In the genomic region with DNA sequence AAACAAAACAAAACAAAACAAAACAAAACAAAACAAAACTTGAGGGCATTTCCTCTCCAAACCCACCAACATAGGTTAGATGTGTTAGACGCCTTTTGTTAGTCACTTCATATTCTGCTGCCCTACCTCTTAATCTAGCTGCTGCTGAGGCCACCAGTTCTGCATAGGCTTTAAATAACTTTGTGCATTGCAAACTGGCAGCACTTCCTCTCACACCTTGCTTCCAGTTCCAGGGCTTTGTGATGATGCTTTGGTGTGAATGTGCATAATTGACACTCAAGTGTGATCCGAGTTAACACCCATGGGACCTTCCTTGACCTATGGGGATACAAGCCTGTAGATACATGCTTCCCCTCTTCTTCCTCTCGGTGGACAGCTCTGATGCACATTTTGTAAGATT, we compare ENCODE assay signal across 23 cellular contexts. TPM values are rescaled to one million over a fixed set of nuclear protein-coding genes. Genes with fewer than 3 reads are reported as not detected.
DNase-seq lines count a peak whose midpoint lies in the region; ATAC-seq and TF ChIP-seq lines count a peak whose summit lies in the region.
"Had no signal": no experiment of that assay in that cellular context is flagged by ENCODE, and none has a peak within 500 bp of the region (broad histone marks: within the 10 kb centered on the region; RNA-seq: fewer than 3 reads in every experiment).

No MANE protein-coding gene starts in this region.

- no peaks in the 10 kb centered on the region for H3K27me3 Mint-ChIP-seq in HFFc6 (ENCODE audit: insufficient read depth)
- no peaks in the 10 kb centered on the region for H3K27me3 Mint-ChIP-seq in endodermal cell (ENCODE audit: insufficient read depth)

- H3K23ac ChIP-seq in mesendoderm (ENCODE audit: low read length): no peak overlapping the region

- TF ChIP-seq CTCF in HFFc6 (IDR thresholded peaks at IDR 0.05) (no peak), endodermal cell (conservative IDR thresholded peaks at IDR 0.05) (no peak)

- no peak overlapping the region for H2BK5ac ChIP-seq in mesendoderm (ENCODE audit: low read length)

- ATAC-seq in GM21576 (IDR thresholded peaks at IDR 0.05; ENCODE audit: unreplicated experiment) (no peak), GM19328 (IDR thresholded peaks at IDR 0.05; ENCODE audit: unreplicated experiment) (no peak), GM18867 (IDR thresholded peaks at IDR 0.05; ENCODE audit: unreplicated experiment) (no peak)
- ATAC-seq: GM12878 had no signal

- H4K8ac ChIP-seq in mesendoderm (ENCODE audit: low read depth, low read length): no peak overlapping the region

- no peaks in the 10 kb centered on the region for H3K79me1 ChIP-seq in mesendoderm (ENCODE audit: low read length)

- H3K27me3 ChIP-seq in endodermal cell (ENCODE audit: control insufficient read depth, insufficient read depth, low read length, poor library complexity, severe bottlenecking): no peaks in the 10 kb centered on the region
- H3K27me3 ChIP-seq in mesendoderm (ENCODE audit: insufficient read depth, low read length, poor library complexity): no peaks in the 10 kb centered on the region

- H3K79me2 ChIP-seq in mesendoderm (ENCODE audit: control insufficient read depth, insufficient read depth, low read length): no peaks in the 10 kb centered on the region

- peak overlapping the region; percentile 12; the same call in 1 of the 2 replicates for H3K27ac Mint-ChIP-seq in HFFc6
- H3K27ac Mint-ChIP-seq in endodermal cell: peak overlapping the region; percentile 28
- H3K27ac Mint-ChIP-seq: CD4-positive, alpha-beta memory T cell had no signal

- H3K4ac ChIP-seq in mesendoderm (ENCODE audit: low read depth, low read length): no peak overlapping the region

- no peak overlapping the region for H4K5ac ChIP-seq in mesendoderm (ENCODE audit: low read length)

- peaks cover 11% of the 10 kb centered on the region for H3K36me3 Mint-ChIP-seq in HFFc6 (ENCODE audit: low read depth)
- H3K36me3 Mint-ChIP-seq in endodermal cell (ENCODE audit: low read depth): no peaks in the 10 kb centered on the region
- H3K36me3 Mint-ChIP-seq: CD4-positive, alpha-beta memory T cell had no signal

- no peaks in the 10 kb centered on the region for H3K36me3 ChIP-seq in endodermal cell (ENCODE audit: control insufficient read depth, insufficient read depth, low read length)
- no peaks in the 10 kb centered on the region for H3K36me3 ChIP-seq in mesendoderm (ENCODE audit: control insufficient read depth, insufficient read depth, low read length)

- H3K9me3 Mint-ChIP-seq in HFFc6 (no peaks in the 10 kb centered on the region), endodermal cell (no peaks in the 10 kb centered on the region)

- no peaks in the 10 kb centered on the region for H3K9me3 ChIP-seq in endodermal cell (ENCODE audit: control insufficient read depth, low read length)

- H3K4me3 Mint-ChIP-seq in HFFc6 (no peak overlapping the region), endodermal cell (no peak overlapping the region)
- H3K4me3 Mint-ChIP-seq: CD4-positive, alpha-beta memory T cell had no signal

- H3K4me1 ChIP-seq in endodermal cell (ENCODE audit: control insufficient read depth, insufficient read depth, low read length) (no peaks in the 10 kb centered on the region), mesendoderm (ENCODE audit: control insufficient read depth, low read depth, low read length) (no peaks in the 10 kb centered on the region)

- H3K4me2 ChIP-seq in mesendoderm (ENCODE audit: low read length): no peak overlapping the region

- no peak overlapping the region for H2BK120ac ChIP-seq in mesendoderm (ENCODE audit: low read depth, low read length)

- H3K4me1 Mint-ChIP-seq in HFFc6 (ENCODE audit: low read depth) (peaks cover 49% of the 10 kb centered on the region), endodermal cell (no peaks in the 10 kb centered on the region)
- H3K4me1 Mint-ChIP-seq: CD4-positive, alpha-beta memory T cell had no signal

- H3K9ac ChIP-seq in endodermal cell (ENCODE audit: extremely low read depth, low read length, poor library complexity, severe bottlenecking): no peak overlapping the region
- H3K9ac ChIP-seq in mesendoderm (ENCODE audit: low read length): no peak overlapping the region
- H3K9ac ChIP-seq: GM23248 had no signal

- WGBS in endodermal cell (ENCODE audit: insufficient coverage in 1 of 2, insufficient read length in 1 of 2), 2 experiments: 84 to 95% methylated on average over 2 to 3 of the region's 3 CpGs
- no CpG with 5 or more reads among the region's 3 CpGs for WGBS in mesendoderm (ENCODE audit: extremely low coverage, insufficient coverage, low lambda C conversion rate)

- DNase-seq in HFFc6 (no peak), M059J (ENCODE audit: low read depth) (peak; percentile 27), endodermal cell (peak; percentile 49), mesendoderm (peak; percentile 58), NK-92 (lab: John Stamatoyannopoulos, UW; ENCODE audit: unreplicated experiment) (no peak)
- DNase-seq: C1 segment of cervical spinal cord; Calu3; CD4-positive, alpha-beta memory T cell; COR-L47; DMS79; EL; GDM1; GM23248; H7; HCEC 1CT had no signal

- no peak overlapping the region for H3K18ac ChIP-seq in mesendoderm (ENCODE audit: low read length)

- H3K56ac ChIP-seq in mesendoderm (ENCODE audit: low read length): no peak overlapping the region

- no peak overlapping the region for H2AK5ac ChIP-seq in mesendoderm (ENCODE audit: low read length)

- H3K4me3 ChIP-seq in endodermal cell (ENCODE audit: low read length): no peak overlapping the region
- H3K4me3 ChIP-seq in mesendoderm (ENCODE audit: low read length): no peak overlapping the region
- H3K4me3 ChIP-seq: GM12878, GM23248 had no signal

- H2BK15ac ChIP-seq in mesendoderm (replicated peaks; ENCODE audit: low read depth): no peak overlapping the region

- H3K27ac ChIP-seq in endodermal cell (ENCODE audit: low read depth, low read length) (no peak overlapping the region), mesendoderm (ENCODE audit: low read depth, low read length) (no peak overlapping the region)
- H3K27ac ChIP-seq: GM23248 had no signal

RNA-seq across cellular contexts. Expression of a gene that starts 2.3 kb away (rescaled TPM):
- total RNA-seq in HFFc6 (2021; fragmentation: NEBNext Ultra II Directional; extraction: Animal tissue kit (Norgen Biotek cat#: 25700)): not detected
- not detected in 2 replicates for total RNA-seq in M059J (2014; rRNA removed; shearing (Covaris generic))
- not detected for total RNA-seq in endodermal cell
- polyA plus RNA-seq in endodermal cell (2013, experiment 1 of 2): not detected
- polyA plus RNA-seq in endodermal cell (2013, experiment 2 of 2): not detected
- 0.01 TPM for polyA plus RNA-seq in mesendoderm (2013, experiment 1 of 2)
- polyA plus RNA-seq in mesendoderm (2013, experiment 2 of 2): 0.08 TPM
- total RNA-seq: A172; A673; Calu3; CD4-positive, alpha-beta memory T cell; GM12878; GM23248; H1; H7 had no signal
- polyA plus RNA-seq: BJ; CD4-positive, alpha-beta memory T cell; GM12878; GM23248; H1 had no signal

RNA-seq across cellular contexts. Expression of a gene that starts 38.8 kb away (rescaled TPM):
- total RNA-seq in HFFc6 (2021; fragmentation: NEBNext Ultra II Directional; extraction: Animal tissue kit (Norgen Biotek cat#: 25700)): not detected
- total RNA-seq in M059J (2014; rRNA removed; shearing (Covaris generic)): not detected in 2 replicates
- total RNA-seq in endodermal cell: not detected
- polyA plus RNA-seq in endodermal cell (2013, experiment 1 of 2): not detected
- not detected for polyA plus RNA-seq in endodermal cell (2013, experiment 2 of 2)
- not detected for polyA plus RNA-seq in mesendoderm (2013, experiment 1 of 2)
- polyA plus RNA-seq in mesendoderm (2013, experiment 2 of 2): not detected
- total RNA-seq: A172; A673; CD4-positive, alpha-beta memory T cell; GM12878; GM23248; H7 had no signal
- polyA plus RNA-seq: BJ; CD4-positive, alpha-beta memory T cell; GM12878 had no signal

RNA-seq across cellular contexts. Expression of a gene that starts 56.4 kb away (rescaled TPM):
- not detected for total RNA-seq in HFFc6 (2021; fragmentation: NEBNext Ultra II Directional; extraction: Animal tissue kit (Norgen Biotek cat#: 25700))
- 0.05 TPM in 1 of 2 replicates, not detected in the other for total RNA-seq in M059J (2014; rRNA removed; shearing (Covaris generic))
- total RNA-seq in endodermal cell: under 1 TPM in 1 of 2 donors, not detected in 1; 0.24 TPM
- not detected for polyA plus RNA-seq in endodermal cell (2013, experiment 1 of 2)
- polyA plus RNA-seq in endodermal cell (2013, experiment 2 of 2): not detected
- 0.13 TPM for polyA plus RNA-seq in mesendoderm (2013, experiment 1 of 2)
- polyA plus RNA-seq in mesendoderm (2013, experiment 2 of 2): 0.08 TPM
- total RNA-seq: A172; A673; Calu3; CD4-positive, alpha-beta memory T cell; GM12878; GM23248; H7 had no signal
- polyA plus RNA-seq: CD4-positive, alpha-beta memory T cell; GM12878; GM23248 had no signal

Comparison
In these comparisons a context has a peak if more than half of its experiments do, and no peak if none do; other contexts are left out.
1. DNase-seq: peak in M059J (single experiment), endodermal cell (single experiment) and mesendoderm (single experiment); none in HFFc6 (single experiment) and NK-92 (single experiment).